1 cellular context compared by ENCODE assay signal in genomic region chr19:38315657-38316476, GRCh38.
TF ChIP-seq lines count a peak whose summit lies in the region.

TSS of gene YIF1B (minus strand) at chr19:38315947. CDS start at chr19:38315917, 30 bp downstream.

TF ChIP-seq in K562, 482 proteins besides CTCF, POLR2A, EP300 and RAD21 (continued from another document and continues in another):
- TF ChIP-seq SMARCB1 (IDR thresholded peaks at IDR 0.05; ENCODE audit: insufficient read length, low read depth): no peak
- no peak for TF ChIP-seq SREBF1 (IDR thresholded peaks at IDR 0.05; ENCODE audit: borderline replicate concordance, low read depth, low read length)
- no peak for TF ChIP-seq TAL1 (IDR thresholded peaks at IDR 0.05)
- TF ChIP-seq HNRNPLL (IDR thresholded peaks at IDR 0.05; ENCODE audit: low read depth, low read length, poor library complexity, severe bottlenecking): peak; percentile 100
- TF ChIP-seq NCOR1 (IDR thresholded peaks at IDR 0.05): peak; percentile 40
- no peak for TF ChIP-seq PRMT5 (CRISPR knock-in tag; IDR thresholded peaks at IDR 0.05)
- no peak for TF ChIP-seq CEBPZ (IDR thresholded peaks at IDR 0.05; ENCODE audit: borderline replicate concordance, low read depth, low read length)
- TF ChIP-seq FOXP4 (CRISPR knock-in tag; IDR thresholded peaks at IDR 0.05; ENCODE audit: borderline replicate concordance): no peak
- TF ChIP-seq FOXJ2 (tag; IDR thresholded peaks at IDR 0.05): peak; percentile 77; the same call in 1 of the 2 replicates
- no peak for TF ChIP-seq ZEB2 (IDR thresholded peaks at IDR 0.05)
- TF ChIP-seq ZBED1 (IDR thresholded peaks at IDR 0.05): no peak
- TF ChIP-seq ZNF696 (CRISPR knock-in tag; conservative IDR thresholded peaks at IDR 0.05): no peak
- TF ChIP-seq ELF4 (CRISPR knock-in tag; IDR thresholded peaks at IDR 0.05): no peak
- no peak for TF ChIP-seq ETS2 (tag; IDR thresholded peaks at IDR 0.05; ENCODE audit: borderline replicate concordance, poor library complexity, severe bottlenecking)
- no peak for TF ChIP-seq ZNF449 (CRISPR knock-in tag; IDR thresholded peaks at IDR 0.05)
- TF ChIP-seq FOXJ3 (CRISPR knock-in tag; IDR thresholded peaks at IDR 0.05): no peak
- TF ChIP-seq, protein P1, sequence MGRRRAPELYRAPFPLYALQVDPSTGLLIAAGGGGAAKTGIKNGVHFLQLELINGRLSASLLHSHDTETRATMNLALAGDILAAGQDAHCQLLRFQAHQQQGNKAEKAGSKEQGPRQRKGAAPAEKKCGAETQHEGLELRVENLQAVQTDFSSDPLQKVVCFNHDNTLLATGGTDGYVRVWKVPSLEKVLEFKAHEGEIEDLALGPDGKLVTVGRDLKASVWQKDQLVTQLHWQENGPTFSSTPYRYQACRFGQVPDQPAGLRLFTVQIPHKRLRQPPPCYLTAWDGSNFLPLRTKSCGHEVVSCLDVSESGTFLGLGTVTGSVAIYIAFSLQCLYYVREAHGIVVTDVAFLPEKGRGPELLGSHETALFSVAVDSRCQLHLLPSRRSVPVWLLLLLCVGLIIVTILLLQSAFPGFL (CRISPR knock-in tag; IDR thresholded peaks at IDR 0.05): no peak
- TF ChIP-seq CAMTA2 (CRISPR knock-in tag; conservative IDR thresholded peaks at IDR 0.05): no peak
- TF ChIP-seq, protein P2, sequence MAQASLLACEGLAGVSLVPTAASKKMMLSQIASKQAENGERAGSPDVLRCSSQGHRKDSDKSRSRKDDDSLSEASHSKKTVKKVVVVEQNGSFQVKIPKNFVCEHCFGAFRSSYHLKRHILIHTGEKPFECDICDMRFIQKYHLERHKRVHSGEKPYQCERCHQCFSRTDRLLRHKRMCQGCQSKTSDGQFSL (CRISPR knock-in tag; IDR thresholded peaks at IDR 0.05): peak; percentile 66
- TF ChIP-seq, protein P2 (tag; IDR thresholded peaks at IDR 0.05): peak in 1 of 2 experiments; percentile 88; a peak in 1 of 4 replicates
- TF ChIP-seq SMAD4 (CRISPR knock-in tag; conservative IDR thresholded peaks at IDR 0.05): peak; percentile 65
- no peak for TF ChIP-seq SAFB2 (IDR thresholded peaks at IDR 0.05; ENCODE audit: borderline replicate concordance, low read depth, low read length, severe bottlenecking)
- TF ChIP-seq KDM1A (IDR thresholded peaks at IDR 0.05): no peak; a peak in 1 of 4 replicates
- TF ChIP-seq SLC30A9 (CRISPR knock-in tag; IDR thresholded peaks at IDR 0.05): no peak
- TF ChIP-seq GTF2B (IDR thresholded peaks at IDR 0.05; ENCODE audit: extremely low read depth, insufficient read length): no peak
- TF ChIP-seq, protein P3, sequence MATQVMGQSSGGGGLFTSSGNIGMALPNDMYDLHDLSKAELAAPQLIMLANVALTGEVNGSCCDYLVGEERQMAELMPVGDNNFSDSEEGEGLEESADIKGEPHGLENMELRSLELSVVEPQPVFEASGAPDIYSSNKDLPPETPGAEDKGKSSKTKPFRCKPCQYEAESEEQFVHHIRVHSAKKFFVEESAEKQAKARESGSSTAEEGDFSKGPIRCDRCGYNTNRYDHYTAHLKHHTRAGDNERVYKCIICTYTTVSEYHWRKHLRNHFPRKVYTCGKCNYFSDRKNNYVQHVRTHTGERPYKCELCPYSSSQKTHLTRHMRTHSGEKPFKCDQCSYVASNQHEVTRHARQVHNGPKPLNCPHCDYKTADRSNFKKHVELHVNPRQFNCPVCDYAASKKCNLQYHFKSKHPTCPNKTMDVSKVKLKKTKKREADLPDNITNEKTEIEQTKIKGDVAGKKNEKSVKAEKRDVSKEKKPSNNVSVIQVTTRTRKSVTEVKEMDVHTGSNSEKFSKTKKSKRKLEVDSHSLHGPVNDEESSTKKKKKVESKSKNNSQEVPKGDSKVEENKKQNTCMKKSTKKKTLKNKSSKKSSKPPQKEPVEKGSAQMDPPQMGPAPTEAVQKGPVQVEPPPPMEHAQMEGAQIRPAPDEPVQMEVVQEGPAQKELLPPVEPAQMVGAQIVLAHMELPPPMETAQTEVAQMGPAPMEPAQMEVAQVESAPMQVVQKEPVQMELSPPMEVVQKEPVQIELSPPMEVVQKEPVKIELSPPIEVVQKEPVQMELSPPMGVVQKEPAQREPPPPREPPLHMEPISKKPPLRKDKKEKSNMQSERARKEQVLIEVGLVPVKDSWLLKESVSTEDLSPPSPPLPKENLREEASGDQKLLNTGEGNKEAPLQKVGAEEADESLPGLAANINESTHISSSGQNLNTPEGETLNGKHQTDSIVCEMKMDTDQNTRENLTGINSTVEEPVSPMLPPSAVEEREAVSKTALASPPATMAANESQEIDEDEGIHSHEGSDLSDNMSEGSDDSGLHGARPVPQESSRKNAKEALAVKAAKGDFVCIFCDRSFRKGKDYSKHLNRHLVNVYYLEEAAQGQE (CRISPR knock-in tag; IDR thresholded peaks at IDR 0.05; ENCODE audit: low read depth): no peak
- no peak for TF ChIP-seq E2F3 (CRISPR knock-in tag; IDR thresholded peaks at IDR 0.05)
- TF ChIP-seq ZNF431 (CRISPR knock-in tag; IDR thresholded peaks at IDR 0.05): no peak
- peak; percentile 67 for TF ChIP-seq POU5F1 (IDR thresholded peaks at IDR 0.05; ENCODE audit: borderline replicate concordance, low read depth, low read length, partially characterized antibody)
- TF ChIP-seq FOXK2 (conservative IDR thresholded peaks at IDR 0.05 in 1 of 2, IDR thresholded peaks at IDR 0.05 in 1 of 2; ENCODE audit: low read depth in 2 of 2): peak in 1 of 2 experiments; percentile 69; a peak in 2 of 4 replicates
- no peak for TF ChIP-seq PURB (CRISPR knock-in tag; IDR thresholded peaks at IDR 0.05; ENCODE audit: low read depth)
- TF ChIP-seq ZNF75A (CRISPR knock-in tag; IDR thresholded peaks at IDR 0.05): no peak
- no peak; the same call in 1 of the 2 replicates for TF ChIP-seq FOSL1 (tag; conservative IDR thresholded peaks at IDR 0.05)
- TF ChIP-seq CHCHD3 (CRISPR knock-in tag; IDR thresholded peaks at IDR 0.05): no peak
- TF ChIP-seq, protein P4, sequence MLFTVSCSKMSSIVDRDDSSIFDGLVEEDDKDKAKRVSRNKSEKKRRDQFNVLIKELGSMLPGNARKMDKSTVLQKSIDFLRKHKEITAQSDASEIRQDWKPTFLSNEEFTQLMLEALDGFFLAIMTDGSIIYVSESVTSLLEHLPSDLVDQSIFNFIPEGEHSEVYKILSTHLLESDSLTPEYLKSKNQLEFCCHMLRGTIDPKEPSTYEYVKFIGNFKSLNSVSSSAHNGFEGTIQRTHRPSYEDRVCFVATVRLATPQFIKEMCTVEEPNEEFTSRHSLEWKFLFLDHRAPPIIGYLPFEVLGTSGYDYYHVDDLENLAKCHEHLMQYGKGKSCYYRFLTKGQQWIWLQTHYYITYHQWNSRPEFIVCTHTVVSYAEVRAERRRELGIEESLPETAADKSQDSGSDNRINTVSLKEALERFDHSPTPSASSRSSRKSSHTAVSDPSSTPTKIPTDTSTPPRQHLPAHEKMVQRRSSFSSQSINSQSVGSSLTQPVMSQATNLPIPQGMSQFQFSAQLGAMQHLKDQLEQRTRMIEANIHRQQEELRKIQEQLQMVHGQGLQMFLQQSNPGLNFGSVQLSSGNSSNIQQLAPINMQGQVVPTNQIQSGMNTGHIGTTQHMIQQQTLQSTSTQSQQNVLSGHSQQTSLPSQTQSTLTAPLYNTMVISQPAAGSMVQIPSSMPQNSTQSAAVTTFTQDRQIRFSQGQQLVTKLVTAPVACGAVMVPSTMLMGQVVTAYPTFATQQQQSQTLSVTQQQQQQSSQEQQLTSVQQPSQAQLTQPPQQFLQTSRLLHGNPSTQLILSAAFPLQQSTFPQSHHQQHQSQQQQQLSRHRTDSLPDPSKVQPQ (CRISPR knock-in tag; IDR thresholded peaks at IDR 0.05; ENCODE audit: borderline replicate concordance): no peak
- TF ChIP-seq ZNF253 (CRISPR knock-in tag; conservative IDR thresholded peaks at IDR 0.05): no peak
- peak; percentile 83 for TF ChIP-seq ZBTB7A (IDR thresholded peaks at IDR 0.05; ENCODE audit: borderline replicate concordance, control insufficient read depth, low read depth, low read length)
- TF ChIP-seq TAF9B (IDR thresholded peaks at IDR 0.05; ENCODE audit: partially characterized antibody): peak; percentile 37
- TF ChIP-seq TRIM28 (IDR thresholded peaks at IDR 0.05): peak; percentile 47; the same call in 1 of the 2 replicates
- TF ChIP-seq, protein P5, sequence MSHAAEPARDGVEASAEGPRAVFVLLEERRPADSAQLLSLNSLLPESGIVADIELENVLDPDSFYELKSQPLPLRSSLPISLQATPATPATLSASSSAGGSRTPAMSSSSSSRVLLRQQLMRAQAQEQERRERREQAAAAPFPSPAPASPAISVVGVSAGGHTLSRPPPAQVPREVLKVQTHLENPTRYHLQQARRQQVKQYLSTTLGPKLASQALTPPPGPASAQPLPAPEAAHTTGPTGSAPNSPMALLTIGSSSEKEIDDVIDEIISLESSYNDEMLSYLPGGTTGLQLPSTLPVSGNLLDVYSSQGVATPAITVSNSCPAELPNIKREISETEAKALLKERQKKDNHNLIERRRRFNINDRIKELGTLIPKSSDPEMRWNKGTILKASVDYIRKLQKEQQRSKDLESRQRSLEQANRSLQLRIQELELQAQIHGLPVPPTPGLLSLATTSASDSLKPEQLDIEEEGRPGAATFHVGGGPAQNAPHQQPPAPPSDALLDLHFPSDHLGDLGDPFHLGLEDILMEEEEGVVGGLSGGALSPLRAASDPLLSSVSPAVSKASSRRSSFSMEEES (CRISPR knock-in tag; IDR thresholded peaks at IDR 0.05): peak; percentile 83
- no peak for TF ChIP-seq FOXA1 (IDR thresholded peaks at IDR 0.05; ENCODE audit: borderline replicate concordance)
